Comparison of ENCODE assay signal across 9 cellular contexts in the genomic region with DNA sequence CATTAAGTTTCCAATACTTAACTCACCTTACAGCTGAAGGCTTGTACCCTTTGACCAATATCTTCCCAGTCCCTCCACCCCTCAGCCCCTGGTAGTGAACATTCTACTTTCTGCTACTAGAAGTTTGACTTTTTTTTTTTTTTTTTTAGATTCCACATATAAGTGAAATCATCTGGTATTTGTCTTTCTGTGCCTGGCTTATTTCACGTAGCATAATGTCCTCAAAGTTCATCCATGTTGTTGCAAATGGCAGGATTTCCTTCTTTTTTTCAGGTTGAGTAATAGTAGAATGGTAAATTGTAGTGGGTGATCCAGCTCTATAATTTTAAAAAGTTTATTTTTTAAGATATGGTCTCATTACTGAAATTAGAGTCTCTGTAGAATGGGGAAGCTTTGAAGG.
"Had no signal": no experiment of that assay in that cellular context is flagged by ENCODE, and none has a peak within 500 bp of the region (broad histone marks: within the 10 kb centered on the region; RNA-seq: fewer than 3 reads in every experiment).

No MANE protein-coding gene starts in this region.

- H3K27ac Mint-ChIP-seq: HFFc6, IgD-negative memory B cell had no signal

- H3K4me1 Mint-ChIP-seq: IgD-negative memory B cell had no signal

- H3K27ac ChIP-seq: HL-60 had no signal

- DNase-seq: GM23248, GOT3, H7, HFFc6 had no signal

- H3K36me3 Mint-ChIP-seq: IgD-negative memory B cell had no signal

- ATAC-seq: HCT116, HepG2 had no signal

- H3K4me3 ChIP-seq: HAP-1 had no signal

- H3K9me3 Mint-ChIP-seq: HFFc6, IgD-negative memory B cell had no signal

- H3K9me3 ChIP-seq: HAP-1 had no signal

- H3K4me3 Mint-ChIP-seq: HFFc6, IgD-negative memory B cell had no signal

- H3K36me3 ChIP-seq: HAP-1 had no signal

- H3K4me1 ChIP-seq: HAP-1 had no signal
